Comparison of ENCODE assay signal across 28 cellular contexts in genomic region chr11:35602160-35602793, GRCh38. TPM values are rescaled to one million over a fixed set of nuclear protein-coding genes. Genes with fewer than 3 reads are reported as not detected.
"Had no signal": no experiment of that assay in that cellular context is flagged by ENCODE, and none has a peak within 500 bp of the region (broad histone marks: within the 10 kb centered on the region; RNA-seq: fewer than 3 reads in every experiment).

No MANE protein-coding gene starts in this region.

- H3K36me3 ChIP-seq: adrenal gland, WERI-Rb-1 had no signal

- DNase-seq: activated CD4-positive, alpha-beta memory T cell treated with anti-CD3 and anti-CD28 coated beads, Interleukin-2, amount 10 ng/mL, durations not matched to agents 7 days and 5 days; activated CD4-positive, alpha-beta T cell treated with anti-CD3 and anti-CD28 coated beads for 36 hours; activated CD4-positive, alpha-beta T cell treated with anti-CD3 and anti-CD28 coated beads, Interleukin-2, amount 50 U/mL, for 1 hour; activated CD8-positive, alpha-beta memory T cell treated with anti-CD3 and anti-CD28 coated beads, Interleukin-2, amount 50 U/mL, for 4 hours; activated gamma-delta T cell treated with Interleukin-2 at 50 U/mL for 16 hours; activated naive CD4-positive, alpha-beta T cell treated with anti-CD3 and anti-CD28 coated beads, Interleukin-2, amount 50 U/mL, for 16 hours; activated naive CD8-positive, alpha-beta T cell treated with anti-CD3 and anti-CD28 coated beads, Interleukin-2, amount 10 ng/mL, durations not matched to agents 7 days and 5 days; activated T-cell treated with anti-CD3 and anti-CD28 coated beads, Interleukin-2, amount 50 U/mL, for 72 hours; adrenal gland; anterior cingulate cortex; body of pancreas; KG1; MV-4-11; NCI-H1092 treated with DMSO at 0.1 percent for 48 hours; NCI-H1417 treated with DMSO at 0.1 percent for 48 hours; NCI-H1694; NCI-H2029; NCI-H2107; NCI-H2171 treated with DMSO at 0.1 percent for 48 hours; NCI-H226; NCI-H526; NCI-H82; SIG-M5; T-helper 1 cell; WERI-Rb-1 had no signal

- H3K27ac ChIP-seq: adrenal gland, body of pancreas, WERI-Rb-1 had no signal

- H3K4me1 ChIP-seq: adrenal gland had no signal

- FAIRE-seq: bronchial epithelial cell had no signal

- ATAC-seq: activated CD4-positive, alpha-beta T cell treated with anti-CD3 and anti-CD28 coated beads for 36 hours; activated T-cell treated with anti-CD3 and anti-CD28 coated beads, Interleukin-2, amount 50 U/mL, for 72 hours; body of pancreas had no signal

- H3K27ac Mint-ChIP-seq: activated CD4-positive, alpha-beta memory T cell treated with anti-CD3 and anti-CD28 coated beads, Interleukin-2, amount 10 ng/mL, durations not matched to agents 7 days and 5 days; activated CD4-positive, alpha-beta T cell treated with anti-CD3 and anti-CD28 coated beads for 36 hours; activated naive CD8-positive, alpha-beta T cell treated with anti-CD3 and anti-CD28 coated beads, Interleukin-2, amount 10 ng/mL, durations not matched to agents 7 days and 5 days; activated T-cell treated with anti-CD3 and anti-CD28 coated beads, Interleukin-2, amount 50 U/mL, for 72 hours; activated T-helper 2 cell treated with anti-CD3 and anti-CD28 coated beads, Interferon-gamma antibody, Interleukin-2, Interleukin-4, amounts not matched to agents 10 μg/mL and 5 μg/mL and 100 μg/mL, durations not matched to agents 14 hours and 24 hours and 36 hours; IgD-negative memory B cell had no signal

- H3K27me3 ChIP-seq: adrenal gland, body of pancreas had no signal

- H3K4me1 Mint-ChIP-seq: activated CD4-positive, alpha-beta T cell treated with anti-CD3 and anti-CD28 coated beads for 36 hours; activated naive CD8-positive, alpha-beta T cell treated with anti-CD3 and anti-CD28 coated beads, Interleukin-2, amount 10 ng/mL, durations not matched to agents 7 days and 5 days; IgD-negative memory B cell had no signal

- H3K9me3 Mint-ChIP-seq: activated CD4-positive, alpha-beta memory T cell treated with anti-CD3 and anti-CD28 coated beads, Interleukin-2, amount 10 ng/mL, durations not matched to agents 7 days and 5 days; activated naive CD8-positive, alpha-beta T cell treated with anti-CD3 and anti-CD28 coated beads, Interleukin-2, amount 10 ng/mL, durations not matched to agents 7 days and 5 days; activated T-cell treated with anti-CD3 and anti-CD28 coated beads, Interleukin-2, amount 50 U/mL, for 72 hours; activated T-helper 2 cell treated with anti-CD3 and anti-CD28 coated beads, Interferon-gamma antibody, Interleukin-2, Interleukin-4, amounts not matched to agents 10 μg/mL and 5 μg/mL and 100 μg/mL, durations not matched to agents 14 hours and 24 hours and 36 hours had no signal

- H3K4me3 ChIP-seq: adrenal gland, body of pancreas had no signal

- H3K4me3 Mint-ChIP-seq: activated CD4-positive, alpha-beta memory T cell treated with anti-CD3 and anti-CD28 coated beads, Interleukin-2, amount 10 ng/mL, durations not matched to agents 7 days and 5 days; activated CD4-positive, alpha-beta T cell treated with anti-CD3 and anti-CD28 coated beads for 36 hours; activated naive CD8-positive, alpha-beta T cell treated with anti-CD3 and anti-CD28 coated beads, Interleukin-2, amount 10 ng/mL, durations not matched to agents 7 days and 5 days; activated T-cell treated with anti-CD3 and anti-CD28 coated beads, Interleukin-2, amount 50 U/mL, for 72 hours; IgD-negative memory B cell had no signal

- H3K9me3 ChIP-seq: adrenal gland, body of pancreas had no signal

- H3K36me3 Mint-ChIP-seq: activated naive CD8-positive, alpha-beta T cell treated with anti-CD3 and anti-CD28 coated beads, Interleukin-2, amount 10 ng/mL, durations not matched to agents 7 days and 5 days had no signal

RNA-seq across cellular contexts. Expression of gene FJX1, which starts 16.0 kb away (rescaled TPM):
- polyA plus RNA-seq: IgD-negative memory B cell had no signal
